2 cellular contexts compared by ENCODE assay signal in genomic region chr1:19879227-19879626, GRCh38.
TF ChIP-seq lines count a peak whose summit lies in the region.

No MANE protein-coding gene starts in this region.

TF ChIP-seq in HEK293, 187 proteins besides CTCF, POLR2A, EP300 and RAD21:
- TF ChIP-seq ZNF449 (tag by site-specific recombination; IDR thresholded peaks at IDR 0.05) (no peak), PRDM10 (tag by site-specific recombination; IDR thresholded peaks at IDR 0.05) (peak; percentile 79)

TF ChIP-seq in K562, 482 proteins besides CTCF, POLR2A, EP300 and RAD21:
- TF ChIP-seq PRDM10 (IDR thresholded peaks at IDR 0.05; ENCODE audit: partially characterized antibody) (peak; percentile 70), ATF6 (CRISPR knock-in tag; IDR thresholded peaks at IDR 0.05) (0 out of 2 replicates have a peak, but pooled peaks have one; percentile 23), TCF15 (CRISPR knock-in tag; IDR thresholded peaks at IDR 0.05) (no peak), SNRNP70 (optimal IDR thresholded peaks at IDR 0.05; ENCODE audit: low read depth, low read length) (no peak)
TF ChIP-seq in K562: peak in this region for 2.
